ENCODE assay signal across 8 cellular contexts in the genomic region with DNA sequence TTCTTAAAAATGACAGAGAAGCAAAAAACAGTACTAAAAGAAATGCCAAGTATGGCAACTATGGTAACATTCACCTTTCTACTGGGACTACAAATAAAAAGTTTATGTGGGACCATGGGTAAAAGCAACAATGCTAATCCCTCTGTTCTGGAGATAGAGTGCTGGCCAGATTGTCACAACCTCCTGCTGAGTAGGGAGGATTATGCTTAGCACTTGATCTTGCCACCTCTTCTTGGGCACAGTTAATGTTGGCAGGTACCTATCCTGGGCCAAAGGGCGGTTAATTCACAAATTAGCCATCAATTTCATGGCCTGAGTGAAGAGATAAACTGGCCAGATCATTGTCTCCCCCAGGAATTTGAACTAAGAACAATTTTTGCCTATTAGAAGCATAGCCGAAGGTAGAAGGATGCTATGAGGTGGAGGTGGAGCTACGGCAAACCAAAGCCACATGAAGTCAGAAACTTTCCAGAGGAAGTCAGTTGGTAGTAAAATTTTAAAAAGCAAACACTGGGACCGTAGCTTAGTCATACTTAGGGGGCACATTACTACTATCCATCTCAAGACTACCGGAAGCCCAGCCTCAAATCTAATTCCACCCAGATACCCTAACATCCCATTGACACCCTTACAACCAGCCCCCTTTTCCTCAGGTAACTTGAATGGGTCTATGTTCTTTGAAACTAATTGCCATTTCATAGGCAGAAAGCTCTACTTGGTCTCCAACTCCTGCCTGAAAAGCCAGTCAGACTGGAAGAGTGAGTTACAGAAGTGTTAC. TPM values are rescaled to one million over a fixed set of nuclear protein-coding genes. Genes with fewer than 3 reads are reported as not detected.
DNase-seq lines count a peak whose midpoint lies in the region; ATAC-seq, FAIRE-seq and TF ChIP-seq lines count a peak whose summit lies in the region.

No MANE protein-coding gene starts in this region.

- H3K79me1 ChIP-seq in mesendoderm (ENCODE audit: low read length), result peaks cover 7% of the 10 kb centered on the region

- no peak overlapping the region for H2BK120ac ChIP-seq in mesendoderm (ENCODE audit: low read depth, low read length)

- peak; percentile 39; the same call in 1 of the 2 replicates for TF ChIP-seq POLR2A in GM12892 (IDR thresholded peaks at IDR 0.05; ENCODE audit: low read depth, low read length)

- H3K36me3 Mint-ChIP-seq in IgD-negative memory B cell, result peaks cover 8% of the 10 kb centered on the region
- peaks cover 28% of the 10 kb centered on the region for H3K36me3 Mint-ChIP-seq in activated T-helper 1 cell treated with anti-CD3 and anti-CD28 coated beads, Interleukin-12 subunit alpha, Interleukin-12 subunit beta, Interleukin-2, Interleukin-4 antibody, amounts not matched to agents 30 ng/mL and 10 ng/mL and 1 ng/mL, durations not matched to agents 14 hours and 24 hours and 36 hours (ENCODE audit: low read depth)

- peak overlapping the region; percentile 69 to 86 (median 77) for H3K27ac Mint-ChIP-seq in IgD-negative memory B cell
- H3K27ac Mint-ChIP-seq in activated T-helper 1 cell treated with anti-CD3 and anti-CD28 coated beads, Interleukin-12 subunit alpha, Interleukin-12 subunit beta, Interleukin-2, Interleukin-4 antibody, amounts not matched to agents 30 ng/mL and 10 ng/mL and 1 ng/mL, durations not matched to agents 14 hours and 24 hours and 36 hours, result peak overlapping the region; percentile 97

- H2BK5ac ChIP-seq in mesendoderm (ENCODE audit: low read length), result no peak overlapping the region

- H3K27me3 Mint-ChIP-seq in IgD-negative memory B cell, result no peaks in the 10 kb centered on the region
- H3K27me3 Mint-ChIP-seq in activated T-helper 1 cell treated with anti-CD3 and anti-CD28 coated beads, Interleukin-12 subunit alpha, Interleukin-12 subunit beta, Interleukin-2, Interleukin-4 antibody, amounts not matched to agents 30 ng/mL and 10 ng/mL and 1 ng/mL, durations not matched to agents 14 hours and 24 hours and 36 hours (ENCODE audit: insufficient read depth), result peaks cover 2% of the 10 kb centered on the region

- no peak overlapping the region for H3K23ac ChIP-seq in mesendoderm (ENCODE audit: low read length)

- no peak overlapping the region for H4K8ac ChIP-seq in mesendoderm (ENCODE audit: low read depth, low read length)

- no peak overlapping the region for H3K4ac ChIP-seq in mesendoderm (ENCODE audit: low read depth, low read length)

- H3K4me1 Mint-ChIP-seq in IgD-negative memory B cell, result peaks cover 29 to 41% (median 39%) of the 10 kb centered on the region in 3 donors
- H3K4me1 Mint-ChIP-seq in activated T-helper 1 cell treated with anti-CD3 and anti-CD28 coated beads, Interleukin-12 subunit alpha, Interleukin-12 subunit beta, Interleukin-2, Interleukin-4 antibody, amounts not matched to agents 30 ng/mL and 10 ng/mL and 1 ng/mL, durations not matched to agents 14 hours and 24 hours and 36 hours (ENCODE audit: low read depth), result peaks cover 59% of the 10 kb centered on the region

- peak; percentile 5 for FAIRE-seq in GM12892 (lab: Jason Lieb, UNC)

- no peak overlapping the region for H3K4me2 ChIP-seq in mesendoderm (ENCODE audit: low read length)

- no peak overlapping the region for H3K4me3 ChIP-seq in mesendoderm (ENCODE audit: low read length)

- no peak overlapping the region for H4K5ac ChIP-seq in mesendoderm (ENCODE audit: low read length)

- H3K56ac ChIP-seq in mesendoderm (ENCODE audit: low read length), result no peak overlapping the region

- no peak overlapping the region for H3K9ac ChIP-seq in mesendoderm (ENCODE audit: low read length)

- no peak for DNase-seq in GM12892 (ENCODE audit: insufficient read length)
- DNase-seq in activated T-helper 1 cell treated with anti-CD3 and anti-CD28 coated beads, Interleukin-12 subunit alpha, Interleukin-12 subunit beta, Interleukin-2, Interleukin-4 antibody, amounts not matched to agents 30 ng/mL and 10 ng/mL and 1 ng/mL, durations not matched to agents 14 hours and 24 hours and 36 hours (ENCODE audit: low spot score), result peak; percentile 36
- peak; percentile 82 for DNase-seq in mesendoderm
- DNase-seq in 8988T, result no peak
- DNase-seq in NCI-H345 treated with DMSO at 0.1 percent for 48 hours (lab: John Stamatoyannopoulos, UW; ENCODE audit: unreplicated experiment), result no peak
- no peak for DNase-seq in RPMI8226

- no peaks in the 10 kb centered on the region for H3K27me3 ChIP-seq in mesendoderm (ENCODE audit: insufficient read depth, low read length, poor library complexity)

- no peak for ATAC-seq in GM19467 (IDR thresholded peaks at IDR 0.05; ENCODE audit: unreplicated experiment)

- no peak overlapping the region for H2BK15ac ChIP-seq in mesendoderm (replicated peaks; ENCODE audit: low read depth)

- WGBS in mesendoderm (ENCODE audit: extremely low coverage, insufficient coverage, low lambda C conversion rate), result no CpG with 5 or more reads among the region's 5 CpGs

- peaks cover 11% of the 10 kb centered on the region for H3K4me1 ChIP-seq in mesendoderm (ENCODE audit: control insufficient read depth, low read depth, low read length)

- H3K9me3 Mint-ChIP-seq in IgD-negative memory B cell, result no peaks in the 10 kb centered on the region
- H3K9me3 Mint-ChIP-seq in activated T-helper 1 cell treated with anti-CD3 and anti-CD28 coated beads, Interleukin-12 subunit alpha, Interleukin-12 subunit beta, Interleukin-2, Interleukin-4 antibody, amounts not matched to agents 30 ng/mL and 10 ng/mL and 1 ng/mL, durations not matched to agents 14 hours and 24 hours and 36 hours, result no peaks in the 10 kb centered on the region

- peak overlapping the region; percentile 53 to 94 (median 86) for H3K4me3 Mint-ChIP-seq in IgD-negative memory B cell
- H3K4me3 Mint-ChIP-seq in activated T-helper 1 cell treated with anti-CD3 and anti-CD28 coated beads, Interleukin-12 subunit alpha, Interleukin-12 subunit beta, Interleukin-2, Interleukin-4 antibody, amounts not matched to agents 30 ng/mL and 10 ng/mL and 1 ng/mL, durations not matched to agents 14 hours and 24 hours and 36 hours, result peak overlapping the region; percentile 81

- no peaks in the 10 kb centered on the region for H3K36me3 ChIP-seq in mesendoderm (ENCODE audit: control insufficient read depth, insufficient read depth, low read length)

- no peak overlapping the region for H3K27ac ChIP-seq in mesendoderm (ENCODE audit: low read depth, low read length)

- H3K18ac ChIP-seq in mesendoderm (ENCODE audit: low read length), result no peak overlapping the region

- H3K79me2 ChIP-seq in mesendoderm (ENCODE audit: control insufficient read depth, insufficient read depth, low read length), result peaks cover 3% of the 10 kb centered on the region

- H2AK5ac ChIP-seq in mesendoderm (ENCODE audit: low read length), result no peak overlapping the region

- intact Hi-C loops in activated T-helper 1 cell treated with anti-CD3 and anti-CD28 coated beads, Interleukin-12 subunit alpha, Interleukin-12 subunit beta, Interleukin-2, Interleukin-4 antibody, amounts not matched to agents 30 ng/mL and 10 ng/mL and 1 ng/mL, durations not matched to agents 14 hours and 24 hours and 36 hours (cut with micrococcal nuclease), result loop anchor here (1.0 to 5.0 kb wide), 6 partner anchors 194 to 1901 kb away; a partner anchor contains a TSS

RNA-seq across cellular contexts. Expression of a gene that starts 2.7 kb away (rescaled TPM):
- polyA plus RNA-seq in GM12892 (2012; ENCODE audit: missing spikeins), result 6.8 TPM
- 15.1 TPM for polyA plus RNA-seq in IgD-negative memory B cell
- total RNA-seq in activated T-helper 1 cell treated with anti-CD3 and anti-CD28 coated beads, Interleukin-12 subunit alpha, Interleukin-12 subunit beta, Interleukin-2, Interleukin-4 antibody, amounts not matched to agents 30 ng/mL and 10 ng/mL and 1 ng/mL, durations not matched to agents 14 hours and 24 hours and 36 hours, result 11.8 and 12.3 TPM in 2 replicates
- polyA plus RNA-seq in mesendoderm (2013, experiment 1 of 2), result 2.8 TPM
- polyA plus RNA-seq in mesendoderm (2013, experiment 2 of 2), result 2.8 TPM

Comparison
In these comparisons a context has a peak if more than half of its experiments do, and no peak if none do; other contexts are left out.
1. DNase-seq: peak in activated T-helper 1 cell treated with anti-CD3 and anti-CD28 coated beads, Interleukin-12 subunit alpha, Interleukin-12 subunit beta, Interleukin-2, Interleukin-4 antibody, amounts not matched to agents 30 ng/mL and 10 ng/mL and 1 ng/mL, durations not matched to agents 14 hours and 24 hours and 36 hours (single experiment) and mesendoderm (single experiment); none in GM12892 (single experiment), 8988T (single experiment), NCI-H345 treated with DMSO at 0.1 percent for 48 hours (single experiment) and RPMI8226 (single experiment).